ENCODE assay signal across 2 cellular contexts in genomic region chr14:39499514-39499913, GRCh38.
TF ChIP-seq lines count a peak whose summit lies in the region.

No MANE protein-coding gene starts in this region.

TF ChIP-seq in HepG2, 621 proteins besides CTCF, POLR2A, EP300 and RAD21 (continued from another document):
- no peak for TF ChIP-seq PAX8 (CRISPR knock-in tag; IDR thresholded peaks at IDR 0.05; ENCODE audit: borderline replicate concordance)
- peak; percentile 50 to 64 for TF ChIP-seq MAFK (conservative IDR thresholded peaks at IDR 0.05 in 1 of 2, IDR thresholded peaks at IDR 0.05 in 1 of 2; ENCODE audit: low read length in 2 of 2)

TF ChIP-seq in A549, 52 proteins besides CTCF, POLR2A, EP300 and RAD21:
- TF ChIP-seq HOXB13 (CRISPR knock-in tag; IDR thresholded peaks at IDR 0.05; ENCODE audit: low read depth), result no peak
- peak; percentile 17 for TF ChIP-seq MAFK (IDR thresholded peaks at IDR 0.05; ENCODE audit: partially characterized antibody)
TF ChIP-seq in A549: peak in this region for 1.
